ENCODE assay signal across 11 cellular contexts in genomic region chr5:172830876-172831662, GRCh38. TPM values are rescaled to one million over a fixed set of nuclear protein-coding genes. Genes with fewer than 3 reads are reported as not detected.
DNase-seq lines count a peak whose midpoint lies in the region; ATAC-seq and TF ChIP-seq lines count a peak whose summit lies in the region.
"Had no signal": no experiment of that assay in that cellular context is flagged by ENCODE, and none has a peak within 500 bp of the region (broad histone marks: within the 10 kb centered on the region; RNA-seq: fewer than 3 reads in every experiment).

No MANE protein-coding gene starts in this region.

- H3K9me3 Mint-ChIP-seq in natural killer cell treated with Interleukin-12 subunit alpha and Interleukin-12 subunit beta and Interleukin-15 and Interleukin-18, amount 100 ng/mL, for 72 hours = peaks cover 3% of the 10 kb centered on the region
- no peaks in the 10 kb centered on the region for H3K9me3 Mint-ChIP-seq in natural killer cell
- peaks cover 8% of the 10 kb centered on the region for H3K9me3 Mint-ChIP-seq in type B pancreatic cell

- WGBS in lower leg skin, 2 donors = 79 to 80% methylated on average over 14 of the region's 14 CpGs

- no peak for TF ChIP-seq POLR2A in lower leg skin (IDR thresholded peaks at IDR 0.05)

- peak overlapping the region; percentile 31 to 65 for H3K27ac Mint-ChIP-seq in natural killer cell treated with Interleukin-12 subunit alpha and Interleukin-12 subunit beta and Interleukin-15 and Interleukin-18, amount 100 ng/mL, for 72 hours
- peak overlapping the region in 1 of 2 donors; percentile 29 for H3K27ac Mint-ChIP-seq in natural killer cell
- peak overlapping the region; percentile 53 for H3K27ac Mint-ChIP-seq in type B pancreatic cell

- intact Hi-C loops in natural killer cell (cut with micrococcal nuclease) (no loop called here), lower leg skin (cut with DNase I; ENCODE audit: low total_unique reads) (no loop called here), head of caudate nucleus (cut with DNase I) (loop anchor here (10.0 kb wide), 1 partner anchor 56 kb away; the partner anchor contains the start of gene DUSP1)

- POLR2A ChIA-PET in RWPE1 (lab: Yijun Ruan, JAX; ENCODE audit: low non-redundant PET) = no interaction called here

- H3K36me3 Mint-ChIP-seq in natural killer cell treated with Interleukin-12 subunit alpha and Interleukin-12 subunit beta and Interleukin-15 and Interleukin-18, amount 100 ng/mL, for 72 hours = peaks cover 9% of the 10 kb centered on the region
- peaks cover 7% of the 10 kb centered on the region for H3K36me3 Mint-ChIP-seq in natural killer cell
- peaks cover 2% of the 10 kb centered on the region for H3K36me3 Mint-ChIP-seq in type B pancreatic cell

- H3K4me3 ChIP-seq in fibroblast of mammary gland (ENCODE audit: control insufficient read depth, low read depth, low read length) (no peak overlapping the region), lower leg skin (ENCODE audit: low read depth, poor library complexity, severe bottlenecking) (no peak overlapping the region)
- H3K4me3 ChIP-seq: cardiac muscle cell, GM12878 had no signal

- H3K27ac ChIP-seq in RWPE1 = peak overlapping the region; percentile 27
- H3K27ac ChIP-seq: cardiac muscle cell had no signal

- no peaks in the 10 kb centered on the region for H3K27me3 Mint-ChIP-seq in natural killer cell treated with Interleukin-12 subunit alpha and Interleukin-12 subunit beta and Interleukin-15 and Interleukin-18, amount 100 ng/mL, for 72 hours
- H3K27me3 Mint-ChIP-seq in natural killer cell (ENCODE audit: low read depth in 2 of 2) (no peaks in the 10 kb centered on the region), type B pancreatic cell (peaks cover 3% of the 10 kb centered on the region)

- ATAC-seq in natural killer cell treated with Interleukin-12 subunit alpha and Interleukin-12 subunit beta and Interleukin-15 and Interleukin-18, amount 100 ng/mL, for 72 hours = peak; percentile 49 to 62
- ATAC-seq in natural killer cell (no peak), HG03139 (IDR thresholded peaks at IDR 0.05; ENCODE audit: unreplicated experiment) (no peak)
- ATAC-seq: GM12878 had no signal

- CTCF ChIA-PET in RWPE1 (lab: Yijun Ruan, JAX) = interaction anchor here (0.6 kb wide), 2 partner anchors 40 to 60 kb away, joined by 3 read pairs; partner anchors contain the start of gene DUSP1

- H3K4me3 Mint-ChIP-seq in natural killer cell treated with Interleukin-12 subunit alpha and Interleukin-12 subunit beta and Interleukin-15 and Interleukin-18, amount 100 ng/mL, for 72 hours = no peak overlapping the region
- H3K4me3 Mint-ChIP-seq in natural killer cell (no peak overlapping the region), type B pancreatic cell (no peak overlapping the region)

- TF ChIP-seq CTCF in natural killer cell (IDR thresholded peaks at IDR 0.05) = no peak
- TF ChIP-seq CTCF in RWPE1 (conservative IDR thresholded peaks at IDR 0.05; ENCODE audit: low read depth) = no peak
- TF ChIP-seq CTCF in fibroblast of mammary gland (conservative IDR thresholded peaks at IDR 0.05; ENCODE audit: control insufficient read depth, insufficient read depth, low read depth, low read length) = no peak
- no peak for TF ChIP-seq CTCF in type B pancreatic cell (conservative IDR thresholded peaks at IDR 0.05)
- TF ChIP-seq CTCF in lower leg skin (IDR thresholded peaks at IDR 0.05) = no peak

- peaks cover 17 to 21% of the 10 kb centered on the region in 2 donors for H3K4me1 Mint-ChIP-seq in natural killer cell treated with Interleukin-12 subunit alpha and Interleukin-12 subunit beta and Interleukin-15 and Interleukin-18, amount 100 ng/mL, for 72 hours (ENCODE audit: low read depth in 2 of 2)
- peaks cover 12 to 25% of the 10 kb centered on the region in 2 donors for H3K4me1 Mint-ChIP-seq in natural killer cell
- H3K4me1 Mint-ChIP-seq in type B pancreatic cell (ENCODE audit: unreplicated experiment) = peaks cover 21% of the 10 kb centered on the region

- no peak for DNase-seq in natural killer cell treated with Interleukin-12 subunit alpha and Interleukin-12 subunit beta and Interleukin-15 and Interleukin-18, amount 100 ng/mL, for 72 hours (ENCODE audit: low spot score)
- DNase-seq in natural killer cell (no peak), RWPE1 (ENCODE audit: low spot score) (no peak), fibroblast of mammary gland (ENCODE audit: low read depth) (peak; percentile 99), type B pancreatic cell (ENCODE audit: extremely low spot score, unreplicated experiment) (no peak), lower leg skin (ENCODE audit: low spot score in 2 of 2) (no peak), head of caudate nucleus (no peak)
- DNase-seq: NCI-H526 had no signal

RNA-seq across cellular contexts. Expression of gene ERGIC1, which starts 3.0 kb away (rescaled TPM):
- 10 to 100 TPM; 50.8 to 51.4 TPM for total RNA-seq in natural killer cell treated with Interleukin-12 subunit alpha and Interleukin-12 subunit beta and Interleukin-15 and Interleukin-18, amount 100 ng/mL, for 72 hours
- 100 to 1,000 TPM in 2 of 3 donors, 10 to 100 TPM in 1; 86.2 to 126 (median 121) TPM for total RNA-seq in natural killer cell
- 85.2 and 105 TPM in 2 replicates for total RNA-seq in type B pancreatic cell (ENCODE audit: low replicate concordance)
- total RNA-seq in lower leg skin = 100 to 1,000 TPM in 1 of 4 donors, 10 to 100 TPM in 3; 62.9 to 114 (median 82.6) TPM

Comparison
In these comparisons a context has a peak if more than half of its experiments do, and no peak if none do; other contexts are left out.
1. ATAC-seq: peak in natural killer cell treated with Interleukin-12 subunit alpha and Interleukin-12 subunit beta and Interleukin-15 and Interleukin-18, amount 100 ng/mL, for 72 hours (2 of 2); none in natural killer cell (0 of 3) and HG03139 (single experiment).